Comparison of ENCODE assay signal across 1 cellular context in genomic region chr11:78139422-78140391, GRCh38.
TF ChIP-seq lines count a peak whose summit lies in the region.

TSS of gene ALG8 (minus strand) at chr11:78139626. CDS start at chr11:78139588, 38 bp downstream.

TF ChIP-seq in HepG2, 621 proteins besides CTCF, POLR2A, EP300 and RAD21 (continued from another document and continues in another):
- TF ChIP-seq ZBTB42 (CRISPR knock-in tag; IDR thresholded peaks at IDR 0.05) (peak; percentile 76; the same call in 1 of the 2 replicates), ZNF10 (CRISPR knock-in tag; IDR thresholded peaks at IDR 0.05; ENCODE audit: borderline replicate concordance, low read depth) (no peak), KDM2A (CRISPR knock-in tag; IDR thresholded peaks at IDR 0.05; ENCODE audit: borderline replicate concordance, low read depth) (peak; percentile 63; the same call in 1 of the 2 replicates), PPARG (CRISPR knock-in tag; conservative IDR thresholded peaks at IDR 0.05) (no peak; the same call in 1 of the 2 replicates), EEA1 (CRISPR knock-in tag; IDR thresholded peaks at IDR 0.05; ENCODE audit: borderline replicate concordance) (no peak), ARNTL (CRISPR knock-in tag; IDR thresholded peaks at IDR 0.05) (peak; percentile 44; the same call in 1 of the 2 replicates), ATF5 (CRISPR knock-in tag; IDR thresholded peaks at IDR 0.05; ENCODE audit: low read depth) (peak; percentile 25; the same call in 1 of the 2 replicates), IRF1 (CRISPR knock-in tag; IDR thresholded peaks at IDR 0.05; ENCODE audit: low read depth) (peak; percentile 44; the same call in 1 of the 2 replicates), PRMT3 (CRISPR knock-in tag; IDR thresholded peaks at IDR 0.05; ENCODE audit: borderline replicate concordance, low read depth) (peak; percentile 87; the same call in 1 of the 2 replicates), ZSCAN30 (CRISPR knock-in tag; IDR thresholded peaks at IDR 0.05) (no peak), CREBL2 (CRISPR knock-in tag; IDR thresholded peaks at IDR 0.05; ENCODE audit: borderline replicate concordance) (peak; percentile 86; the same call in 1 of the 2 replicates), ETS1 (CRISPR knock-in tag; IDR thresholded peaks at IDR 0.05) (no peak), HIVEP1 (CRISPR knock-in tag; IDR thresholded peaks at IDR 0.05) (peak; percentile 73), MLX (CRISPR knock-in tag; IDR thresholded peaks at IDR 0.05) (0 out of 2 replicates have a peak, but pooled peaks have one; percentile 59), ZNF513 (CRISPR knock-in tag; conservative IDR thresholded peaks at IDR 0.05) (0 out of 2 replicates have a peak, but pooled peaks have one; percentile 56), XRCC5 (optimal IDR thresholded peaks at IDR 0.05; ENCODE audit: low read length) (no peak), KDM6A (CRISPR knock-in tag; IDR thresholded peaks at IDR 0.05; ENCODE audit: low read depth) (no peak), ZNF350 (CRISPR knock-in tag; IDR thresholded peaks at IDR 0.05; ENCODE audit: borderline replicate concordance, low read depth) (peak; percentile 95), MIER2 (CRISPR knock-in tag; IDR thresholded peaks at IDR 0.05) (no peak), ZNF773 (CRISPR knock-in tag; IDR thresholded peaks at IDR 0.05; ENCODE audit: borderline replicate concordance) (no peak), ZZZ3 (CRISPR knock-in tag; IDR thresholded peaks at IDR 0.05; ENCODE audit: borderline replicate concordance) (no peak), ZNF343 (CRISPR knock-in tag; IDR thresholded peaks at IDR 0.05) (peak; percentile 49; the same call in 1 of the 2 replicates), ZXDC (CRISPR knock-in tag; IDR thresholded peaks at IDR 0.05) (no peak), NFE2 (CRISPR knock-in tag; IDR thresholded peaks at IDR 0.05) (no peak), GMEB1 (CRISPR knock-in tag; IDR thresholded peaks at IDR 0.05; ENCODE audit: borderline replicate concordance) (peak; percentile 90), NR2F2 (IDR thresholded peaks at IDR 0.05; ENCODE audit: borderline replicate concordance, low read depth) (0 out of 2 replicates have a peak, but pooled peaks have one; percentile 14), NBN (conservative IDR thresholded peaks at IDR 0.05) (no peak), ZNF224 (CRISPR knock-in tag; IDR thresholded peaks at IDR 0.05) (0 out of 2 replicates have a peak, but pooled peaks have one; percentile 83), ZNF737 (CRISPR knock-in tag; IDR thresholded peaks at IDR 0.05; ENCODE audit: borderline replicate concordance) (no peak), ZNF766 (CRISPR knock-in tag; IDR thresholded peaks at IDR 0.05; ENCODE audit: borderline replicate concordance) (peak; percentile 94), ATF7 (IDR thresholded peaks at IDR 0.05) (no peak), ATF7 (CRISPR knock-in tag; IDR thresholded peaks at IDR 0.05) (no peak), KAT2B (IDR thresholded peaks at IDR 0.05; ENCODE audit: borderline replicate concordance, low read depth, low read length) (no peak), FOSL1 (CRISPR knock-in tag; IDR thresholded peaks at IDR 0.05; ENCODE audit: borderline replicate concordance) (no peak), ZNF256 (CRISPR knock-in tag; conservative IDR thresholded peaks at IDR 0.05) (peak; percentile 90; the same call in 1 of the 2 replicates), GFI1 (CRISPR knock-in tag; IDR thresholded peaks at IDR 0.05; ENCODE audit: borderline replicate concordance) (no peak), ZNF672 (CRISPR knock-in tag; IDR thresholded peaks at IDR 0.05) (peak; percentile 87; the same call in 1 of the 2 replicates), CEBPG (CRISPR knock-in tag; IDR thresholded peaks at IDR 0.05) (peak; percentile 73), ZNF597 (CRISPR knock-in tag; IDR thresholded peaks at IDR 0.05) (0 out of 2 replicates have a peak, but pooled peaks have one; percentile 54), ZBTB1 (CRISPR knock-in tag; IDR thresholded peaks at IDR 0.05; ENCODE audit: borderline replicate concordance) (no peak), XBP1 (CRISPR knock-in tag; IDR thresholded peaks at IDR 0.05) (no peak), ZNF446 (CRISPR knock-in tag; IDR thresholded peaks at IDR 0.05) (no peak), RCOR2 (CRISPR knock-in tag; IDR thresholded peaks at IDR 0.05) (no peak), ZSCAN21 (CRISPR knock-in tag; IDR thresholded peaks at IDR 0.05; ENCODE audit: borderline replicate concordance) (peak; percentile 83; the same call in 1 of the 2 replicates), ZBTB25 (CRISPR knock-in tag; IDR thresholded peaks at IDR 0.05) (0 out of 2 replicates have a peak, but pooled peaks have one; percentile 19), RBAK (CRISPR knock-in tag; IDR thresholded peaks at IDR 0.05) (no peak), ZNF674 (CRISPR knock-in tag; IDR thresholded peaks at IDR 0.05; ENCODE audit: low read depth) (no peak), ZKSCAN5 (CRISPR knock-in tag; IDR thresholded peaks at IDR 0.05) (no peak), ARID5B (CRISPR knock-in tag; IDR thresholded peaks at IDR 0.05) (no peak; the same call in 1 of the 2 replicates), ZNF788 (CRISPR knock-in tag; IDR thresholded peaks at IDR 0.05; ENCODE audit: borderline replicate concordance) (no peak; the same call in 1 of the 2 replicates), ARNT (IDR thresholded peaks at IDR 0.05) (no peak), NFKB2 (CRISPR knock-in tag; IDR thresholded peaks at IDR 0.05; ENCODE audit: borderline replicate concordance) (peak; percentile 78; the same call in 1 of the 2 replicates), CREM (IDR thresholded peaks at IDR 0.05) (peak; percentile 73), CREM (CRISPR knock-in tag; IDR thresholded peaks at IDR 0.05) (no peak), PAWR (CRISPR knock-in tag; IDR thresholded peaks at IDR 0.05; ENCODE audit: borderline replicate concordance) (no peak)
